3 cellular contexts compared by ENCODE assay signal in the genomic region with DNA sequence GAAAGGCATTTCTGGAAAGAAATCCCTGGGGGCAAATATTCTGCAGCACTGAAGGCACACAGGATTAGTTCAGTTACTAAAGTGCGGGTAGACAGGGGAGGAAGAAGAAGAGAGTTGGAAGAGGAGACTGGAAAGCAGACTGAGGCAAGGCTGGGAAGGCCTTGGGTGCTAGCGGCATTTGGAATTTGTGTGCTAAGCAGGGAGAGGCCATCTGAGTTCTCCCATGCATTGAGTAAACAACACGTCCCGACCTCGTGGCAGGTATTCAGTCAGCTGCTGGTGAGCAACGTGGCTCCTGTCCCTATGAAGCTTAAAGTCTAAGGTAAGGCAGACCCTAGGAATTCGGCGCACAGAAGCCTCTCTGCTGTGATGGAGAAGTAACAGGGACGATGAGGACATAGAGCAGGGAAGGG.
TF ChIP-seq lines count a peak whose summit lies in the region.

No MANE protein-coding gene starts in this region.

TF ChIP-seq in SK-N-SH, 30 proteins besides CTCF, POLR2A, EP300 and RAD21:
- TF ChIP-seq TEAD4 (IDR thresholded peaks at IDR 0.05; ENCODE audit: borderline replicate concordance, insufficient read depth): no peak
- no peak for TF ChIP-seq POLR2AphosphoS5 (IDR thresholded peaks at IDR 0.05; ENCODE audit: low read depth, low read length)
- TF ChIP-seq, protein P1, sequence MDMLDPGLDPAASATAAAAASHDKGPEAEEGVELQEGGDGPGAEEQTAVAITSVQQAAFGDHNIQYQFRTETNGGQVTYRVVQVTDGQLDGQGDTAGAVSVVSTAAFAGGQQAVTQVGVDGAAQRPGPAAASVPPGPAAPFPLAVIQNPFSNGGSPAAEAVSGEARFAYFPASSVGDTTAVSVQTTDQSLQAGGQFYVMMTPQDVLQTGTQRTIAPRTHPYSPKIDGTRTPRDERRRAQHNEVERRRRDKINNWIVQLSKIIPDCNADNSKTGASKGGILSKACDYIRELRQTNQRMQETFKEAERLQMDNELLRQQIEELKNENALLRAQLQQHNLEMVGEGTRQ (IDR thresholded peaks at IDR 0.05; ENCODE audit: borderline replicate concordance, low read depth, low read length): no peak
- TF ChIP-seq TAF1 (IDR thresholded peaks at IDR 0.05; ENCODE audit: borderline replicate concordance, low read depth, low read length): no peak
- no peak for TF ChIP-seq MXI1 (IDR thresholded peaks at IDR 0.05; ENCODE audit: low read depth, low read length)
- TF ChIP-seq, protein P2, sequence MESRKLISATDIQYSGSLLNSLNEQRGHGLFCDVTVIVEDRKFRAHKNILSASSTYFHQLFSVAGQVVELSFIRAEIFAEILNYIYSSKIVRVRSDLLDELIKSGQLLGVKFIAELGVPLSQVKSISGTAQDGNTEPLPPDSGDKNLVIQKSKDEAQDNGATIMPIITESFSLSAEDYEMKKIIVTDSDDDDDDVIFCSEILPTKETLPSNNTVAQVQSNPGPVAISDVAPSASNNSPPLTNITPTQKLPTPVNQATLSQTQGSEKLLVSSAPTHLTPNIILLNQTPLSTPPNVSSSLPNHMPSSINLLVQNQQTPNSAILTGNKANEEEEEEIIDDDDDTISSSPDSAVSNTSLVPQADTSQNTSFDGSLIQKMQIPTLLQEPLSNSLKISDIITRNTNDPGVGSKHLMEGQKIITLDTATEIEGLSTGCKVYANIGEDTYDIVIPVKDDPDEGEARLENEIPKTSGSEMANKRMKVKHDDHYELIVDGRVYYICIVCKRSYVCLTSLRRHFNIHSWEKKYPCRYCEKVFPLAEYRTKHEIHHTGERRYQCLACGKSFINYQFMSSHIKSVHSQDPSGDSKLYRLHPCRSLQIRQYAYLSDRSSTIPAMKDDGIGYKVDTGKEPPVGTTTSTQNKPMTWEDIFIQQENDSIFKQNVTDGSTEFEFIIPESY (IDR thresholded peaks at IDR 0.05; ENCODE audit: borderline replicate concordance, low read depth): no peak
- TF ChIP-seq FOXM1 (IDR thresholded peaks at IDR 0.05; ENCODE audit: low read depth): no peak
- no peak for TF ChIP-seq GABPA (IDR thresholded peaks at IDR 0.05; ENCODE audit: low read depth)
- no peak for TF ChIP-seq JUND (IDR thresholded peaks at IDR 0.05)
- TF ChIP-seq GATA2 (CRISPR knock-in tag; IDR thresholded peaks at IDR 0.05): no peak
- TF ChIP-seq, protein P3, sequence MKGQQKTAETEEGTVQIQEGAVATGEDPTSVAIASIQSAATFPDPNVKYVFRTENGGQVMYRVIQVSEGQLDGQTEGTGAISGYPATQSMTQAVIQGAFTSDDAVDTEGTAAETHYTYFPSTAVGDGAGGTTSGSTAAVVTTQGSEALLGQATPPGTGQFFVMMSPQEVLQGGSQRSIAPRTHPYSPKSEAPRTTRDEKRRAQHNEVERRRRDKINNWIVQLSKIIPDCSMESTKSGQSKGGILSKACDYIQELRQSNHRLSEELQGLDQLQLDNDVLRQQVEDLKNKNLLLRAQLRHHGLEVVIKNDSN (IDR thresholded peaks at IDR 0.05; ENCODE audit: borderline replicate concordance, low read depth): no peak
- TF ChIP-seq TCF12 (IDR thresholded peaks at IDR 0.05): no peak
- TF ChIP-seq RFX5 (IDR thresholded peaks at IDR 0.05; ENCODE audit: low read length): no peak
- no peak for TF ChIP-seq CHD2 (IDR thresholded peaks at IDR 0.05; ENCODE audit: low read length, partially characterized antibody)
- no peak for TF ChIP-seq SMC3 (IDR thresholded peaks at IDR 0.05; ENCODE audit: low read depth, low read length)
- no peak for TF ChIP-seq EZH2phosphoT487 (IDR thresholded peaks at IDR 0.05; ENCODE audit: borderline replicate concordance, low read depth)

TF ChIP-seq in SK-N-SH treated with all-trans-retinoic acid at 6 μM for 48 hours, 23 proteins besides CTCF, POLR2A, EP300 and RAD21:
- TF ChIP-seq BACH2 (CRISPR knock-in tag; IDR thresholded peaks at IDR 0.05; ENCODE audit: borderline replicate concordance) (no peak), ZNF70 (CRISPR knock-in tag; IDR thresholded peaks at IDR 0.05) (no peak), CSDC2 (CRISPR knock-in tag; IDR thresholded peaks at IDR 0.05) (no peak), SNAI2 (CRISPR knock-in tag; IDR thresholded peaks at IDR 0.05) (no peak), GLIS3 (CRISPR knock-in tag; IDR thresholded peaks at IDR 0.05) (no peak)
- TF ChIP-seq, protein P4, sequence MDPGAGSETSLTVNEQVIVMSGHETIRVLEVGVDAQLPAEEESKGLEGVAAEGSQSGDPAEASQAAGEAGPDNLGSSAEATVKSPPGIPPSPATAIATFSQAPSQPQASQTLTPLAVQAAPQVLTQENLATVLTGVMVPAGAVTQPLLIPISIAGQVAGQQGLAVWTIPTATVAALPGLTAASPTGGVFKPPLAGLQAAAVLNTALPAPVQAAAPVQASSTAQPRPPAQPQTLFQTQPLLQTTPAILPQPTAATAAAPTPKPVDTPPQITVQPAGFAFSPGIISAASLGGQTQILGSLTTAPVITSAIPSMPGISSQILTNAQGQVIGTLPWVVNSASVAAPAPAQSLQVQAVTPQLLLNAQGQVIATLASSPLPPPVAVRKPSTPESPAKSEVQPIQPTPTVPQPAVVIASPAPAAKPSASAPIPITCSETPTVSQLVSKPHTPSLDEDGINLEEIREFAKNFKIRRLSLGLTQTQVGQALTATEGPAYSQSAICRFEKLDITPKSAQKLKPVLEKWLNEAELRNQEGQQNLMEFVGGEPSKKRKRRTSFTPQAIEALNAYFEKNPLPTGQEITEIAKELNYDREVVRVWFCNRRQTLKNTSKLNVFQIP (CRISPR knock-in tag; IDR thresholded peaks at IDR 0.05; ENCODE audit: borderline replicate concordance, low read depth): no peak
- TF ChIP-seq, protein P5, sequence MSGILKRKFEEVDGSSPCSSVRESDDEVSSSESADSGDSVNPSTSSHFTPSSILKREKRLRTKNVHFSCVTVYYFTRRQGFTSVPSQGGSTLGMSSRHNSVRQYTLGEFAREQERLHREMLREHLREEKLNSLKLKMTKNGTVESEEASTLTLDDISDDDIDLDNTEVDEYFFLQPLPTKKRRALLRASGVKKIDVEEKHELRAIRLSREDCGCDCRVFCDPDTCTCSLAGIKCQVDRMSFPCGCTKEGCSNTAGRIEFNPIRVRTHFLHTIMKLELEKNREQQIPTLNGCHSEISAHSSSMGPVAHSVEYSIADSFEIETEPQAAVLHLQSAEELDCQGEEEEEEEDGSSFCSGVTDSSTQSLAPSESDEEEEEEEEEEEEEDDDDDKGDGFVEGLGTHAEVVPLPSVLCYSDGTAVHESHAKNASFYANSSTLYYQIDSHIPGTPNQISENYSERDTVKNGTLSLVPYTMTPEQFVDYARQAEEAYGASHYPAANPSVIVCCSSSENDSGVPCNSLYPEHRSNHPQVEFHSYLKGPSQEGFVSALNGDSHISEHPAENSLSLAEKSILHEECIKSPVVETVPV (CRISPR knock-in tag; IDR thresholded peaks at IDR 0.05): no peak
- TF ChIP-seq, protein P6, sequence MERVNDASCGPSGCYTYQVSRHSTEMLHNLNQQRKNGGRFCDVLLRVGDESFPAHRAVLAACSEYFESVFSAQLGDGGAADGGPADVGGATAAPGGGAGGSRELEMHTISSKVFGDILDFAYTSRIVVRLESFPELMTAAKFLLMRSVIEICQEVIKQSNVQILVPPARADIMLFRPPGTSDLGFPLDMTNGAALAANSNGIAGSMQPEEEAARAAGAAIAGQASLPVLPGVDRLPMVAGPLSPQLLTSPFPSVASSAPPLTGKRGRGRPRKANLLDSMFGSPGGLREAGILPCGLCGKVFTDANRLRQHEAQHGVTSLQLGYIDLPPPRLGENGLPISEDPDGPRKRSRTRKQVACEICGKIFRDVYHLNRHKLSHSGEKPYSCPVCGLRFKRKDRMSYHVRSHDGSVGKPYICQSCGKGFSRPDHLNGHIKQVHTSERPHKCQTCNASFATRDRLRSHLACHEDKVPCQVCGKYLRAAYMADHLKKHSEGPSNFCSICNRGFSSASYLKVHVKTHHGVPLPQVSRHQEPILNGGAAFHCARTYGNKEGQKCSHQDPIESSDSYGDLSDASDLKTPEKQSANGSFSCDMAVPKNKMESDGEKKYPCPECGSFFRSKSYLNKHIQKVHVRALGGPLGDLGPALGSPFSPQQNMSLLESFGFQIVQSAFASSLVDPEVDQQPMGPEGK (CRISPR knock-in tag; IDR thresholded peaks at IDR 0.05; ENCODE audit: borderline replicate concordance): no peak

TF ChIP-seq in H1, 55 proteins besides CTCF, POLR2A, EP300 and RAD21:
- TF ChIP-seq HDAC2 (IDR thresholded peaks at IDR 0.05; ENCODE audit: borderline replicate concordance in 1 of 2, low read depth in 2 of 2, low read length in 2 of 2) (no peak), CREB1 (IDR thresholded peaks at IDR 0.05) (no peak), FOSL1 (IDR thresholded peaks at IDR 0.05; ENCODE audit: insufficient read depth, low read depth, low read length) (no peak), GABPA (IDR thresholded peaks at IDR 0.05; ENCODE audit: borderline replicate concordance, insufficient read depth, low read length) (no peak), POLR2AphosphoS5 (IDR thresholded peaks at IDR 0.05; ENCODE audit: low read depth, low read length) (no peak), EZH2 (IDR thresholded peaks at IDR 0.05; ENCODE audit: low read depth, low read length, severe bottlenecking) (no peak), KDM5A (IDR thresholded peaks at IDR 0.05; ENCODE audit: low read length) (no peak), SIX5 (IDR thresholded peaks at IDR 0.05; ENCODE audit: low read depth, low read length) (no peak), TCF12 (IDR thresholded peaks at IDR 0.05; ENCODE audit: low read depth, low read length) (no peak), SAP30 (IDR thresholded peaks at IDR 0.05; ENCODE audit: insufficient read depth, insufficient replicate concordance, low read length) (no peak)
